ENCODE assay signal across 8 cellular contexts in the genomic region with DNA sequence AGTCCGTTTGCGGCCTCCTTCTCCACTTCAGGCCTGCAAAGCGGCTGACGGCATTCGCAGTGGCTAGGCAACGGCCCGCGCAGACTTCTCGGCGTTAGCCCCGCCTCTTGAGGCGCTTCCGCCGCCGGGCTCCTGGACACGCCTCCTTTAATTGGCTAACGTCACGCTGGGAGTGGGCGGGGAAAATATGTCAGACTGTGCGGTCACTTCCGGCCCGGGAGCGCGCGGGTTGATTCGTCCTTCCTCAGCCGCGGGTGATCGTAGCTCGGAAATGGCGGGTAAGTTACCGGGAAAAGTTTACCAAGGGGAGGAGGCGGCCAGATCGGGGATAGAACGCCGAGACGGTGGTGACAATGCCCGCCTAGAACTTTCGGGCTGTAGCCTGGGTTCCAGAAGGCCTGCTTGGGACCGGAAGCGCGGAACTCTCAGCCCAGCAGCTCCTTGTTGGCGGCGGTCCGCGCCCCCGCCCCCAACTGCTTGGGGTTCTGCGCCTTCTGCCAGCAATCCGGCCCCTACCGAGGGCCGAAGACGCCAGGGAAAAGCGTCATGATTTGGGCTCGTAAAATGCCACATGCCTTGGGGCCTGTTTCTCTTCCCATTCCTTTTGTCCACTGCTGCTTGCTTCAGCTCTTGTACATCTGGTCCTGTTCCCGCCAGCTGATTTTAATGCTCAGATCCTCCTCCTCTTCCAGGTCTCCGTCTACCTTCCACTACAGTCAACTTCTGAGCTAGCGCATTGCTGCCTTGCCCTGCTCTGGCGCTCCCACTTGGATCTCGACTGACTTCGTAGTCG. TPM values are rescaled to one million over a fixed set of nuclear protein-coding genes. Genes with fewer than 3 reads are reported as not detected.
A peak's percentile ranks its signal among the peaks of the same experiment; 100 is the strongest.
DNase-seq lines count a peak whose midpoint lies in the region; ATAC-seq and TF ChIP-seq lines count a peak whose summit lies in the region.

TSS of gene HAT1 (plus strand) at position 232 of the 793 bp plus-strand sequence. CDS start at position 272, 40 bp downstream.

- under 1% methylated on average over 61 of the region's 61 CpGs for WGBS in right cardiac atrium

- H3K9me3 Mint-ChIP-seq in T-helper 2 cell treated with Interferon-gamma antibody and Interleukin-4, amounts not matched to agents 5 μg/mL and 100 μg/mL, for 36 hours = no peaks in the 10 kb centered on the region

- TF ChIP-seq CTCF in ascending aorta (IDR thresholded peaks at IDR 0.05) = no peak
- no peak for TF ChIP-seq CTCF in uterus (IDR thresholded peaks at IDR 0.05)

- H3K36me3 Mint-ChIP-seq in T-helper 2 cell treated with Interferon-gamma antibody and Interleukin-4, amounts not matched to agents 5 μg/mL and 100 μg/mL, for 36 hours (ENCODE audit: low read depth) = peaks cover 26% of the 10 kb centered on the region

- H3K4me3 ChIP-seq in ascending aorta = peak within 1 kb of the TSS; percentile 87 to 97
- H3K4me3 ChIP-seq in right cardiac atrium (ENCODE audit: low read length) = peak within 1 kb of the TSS; percentile 90
- H3K4me3 ChIP-seq in uterus = peak within 1 kb of the TSS; percentile 59 to 75

- ATAC-seq in GM18502 (IDR thresholded peaks at IDR 0.05; ENCODE audit: poor library complexity, unreplicated experiment) (peak; percentile 97), HG02970 (IDR thresholded peaks at IDR 0.05; ENCODE audit: low FRiP score, unreplicated experiment) (peak; percentile 96), right cardiac atrium (peak; percentile 99 to 100)

- H3K27ac ChIP-seq in ascending aorta (peak within 1 kb of the TSS; percentile 90 to 94), right cardiac atrium (ENCODE audit: low read length) (peak within 1 kb of the TSS; percentile 90), uterus (peak within 1 kb of the TSS; percentile 80 to 93)

- TF ChIP-seq POLR2A in uterus (IDR thresholded peaks at IDR 0.05) = peak; percentile 56 to 70

- intact Hi-C loops in ascending aorta (cut with DNase I) = loop anchor here (1.0 to 5.0 kb wide), 10 partner anchors 28 to 762 kb away; partner anchors contain the start of genes CYBRD1, DYNC1I2, METAP1D and PDK1
- intact Hi-C loops in right cardiac atrium (cut with DNase I) = no loop called here
- intact Hi-C loops in uterus (cut with DNase I; ENCODE audit: low total_unique reads) = no loop called here

- H3K27me3 ChIP-seq in ascending aorta = no peaks in the 10 kb centered on the region
- no peaks in the 10 kb centered on the region for H3K27me3 ChIP-seq in right cardiac atrium (ENCODE audit: control insufficient read depth, insufficient read depth)
- no peaks in the 10 kb centered on the region for H3K27me3 ChIP-seq in uterus

- peaks cover 25% of the 10 kb centered on the region for H3K4me1 Mint-ChIP-seq in T-helper 2 cell treated with Interferon-gamma antibody and Interleukin-4, amounts not matched to agents 5 μg/mL and 100 μg/mL, for 36 hours (ENCODE audit: low read depth)

- peak within 1 kb of the TSS; percentile 98 for H3K27ac Mint-ChIP-seq in T-helper 2 cell treated with Interferon-gamma antibody and Interleukin-4, amounts not matched to agents 5 μg/mL and 100 μg/mL, for 36 hours

- DNase-seq in NCI-H1930 (lab: John Stamatoyannopoulos, UW) (peak; percentile 97 to 98), ascending aorta (ENCODE audit: low spot score in 2 of 2) (peak; percentile 84 to 98), right cardiac atrium (peak; percentile 97 to 99 (median 98)), pulmonary artery endothelial cell (ENCODE audit: low read depth, low spot score) (peak; percentile 91), uterus (peak; percentile 97 to 98)
- DNase-seq in T-helper 2 cell treated with Interferon-gamma antibody and Interleukin-4, amounts not matched to agents 5 μg/mL and 100 μg/mL, for 36 hours (ENCODE audit: low spot score) = peak; percentile 97

- peak within 1 kb of the TSS; percentile 94 for H3K4me3 Mint-ChIP-seq in T-helper 2 cell treated with Interferon-gamma antibody and Interleukin-4, amounts not matched to agents 5 μg/mL and 100 μg/mL, for 36 hours

- peaks cover 8 to 16% of the 10 kb centered on the region in 2 donors for H3K4me1 ChIP-seq in ascending aorta
- H3K4me1 ChIP-seq in right cardiac atrium (ENCODE audit: control insufficient read depth, insufficient read depth, low read length) = no peaks in the 10 kb centered on the region
- no peaks in the 10 kb centered on the region for H3K4me1 ChIP-seq in uterus

- H3K27me3 Mint-ChIP-seq in T-helper 2 cell treated with Interferon-gamma antibody and Interleukin-4, amounts not matched to agents 5 μg/mL and 100 μg/mL, for 36 hours (ENCODE audit: low read depth) = no peaks in the 10 kb centered on the region

- H3K9me3 ChIP-seq in ascending aorta (no peaks in the 10 kb centered on the region), right cardiac atrium (ENCODE audit: control insufficient read depth, low read length) (no peaks in the 10 kb centered on the region), uterus (no peaks in the 10 kb centered on the region)

- peaks cover 5 to 8% of the 10 kb centered on the region in 2 donors for H3K36me3 ChIP-seq in ascending aorta
- H3K36me3 ChIP-seq in uterus = no peaks in the 10 kb centered on the region

RNA-seq across cellular contexts. Expression of gene HAT1, which starts in this region (rescaled TPM):
- 28.3 TPM for total RNA-seq in ascending aorta
- 10 to 100 TPM; 29.1 to 35.0 (median 33.2) TPM for total RNA-seq in right cardiac atrium
- polyA plus RNA-seq in right cardiac atrium = 27.6 TPM
- total RNA-seq in pulmonary artery endothelial cell = 42.9 and 68.2 TPM in 2 replicates
- total RNA-seq in uterus = 10 to 100 TPM; 27.9 to 60.9 (median 36.9) TPM

Comparison
In these comparisons a context has a peak if more than half of its experiments do, and no peak if none do; other contexts are left out.
1. Peak in every context shown above with its lines: DNase-seq, ATAC-seq, H3K4me3 ChIP-seq and H3K27ac ChIP-seq.